In the genomic region with DNA sequence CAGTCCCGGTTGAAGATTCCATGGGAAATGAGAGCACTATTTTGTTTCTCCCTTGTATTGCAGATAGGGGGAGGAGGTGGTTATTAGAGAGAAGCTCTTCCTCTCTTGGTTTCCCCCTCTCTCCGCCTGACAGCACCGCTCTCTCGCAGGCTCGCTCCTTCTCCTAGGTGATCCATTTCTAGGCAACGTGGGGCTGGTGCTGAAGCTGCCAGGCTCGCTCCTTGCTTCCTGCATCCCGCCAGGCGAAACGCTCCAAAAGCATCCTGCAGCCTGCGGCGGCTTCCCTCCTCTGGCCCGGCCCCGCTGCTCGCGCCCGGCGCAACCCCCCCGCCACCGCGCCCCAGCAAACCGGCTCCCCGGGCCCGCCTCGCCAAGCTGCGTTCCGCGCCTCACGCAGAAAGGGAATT, we compare ENCODE assay signal across 8 cellular contexts. TPM values are rescaled to one million over a fixed set of nuclear protein-coding genes. Genes with fewer than 3 reads are reported as not detected.
A peak's percentile ranks its signal among the peaks of the same experiment; 100 is the strongest.
DNase-seq lines count a peak whose midpoint lies in the region; ATAC-seq and TF ChIP-seq lines count a peak whose summit lies in the region.

A gene (plus strand): TSS at position 346 of the 407 bp plus-strand sequence.

- H3K27me3 ChIP-seq in tibial artery: peaks cover 0 to 32% of the 10 kb centered on the region in 2 donors

- H3K27me3 Mint-ChIP-seq in activated T-cell treated with anti-CD3 and anti-CD28 coated beads, Interleukin-2, amount 50 U/mL, for 72 hours (ENCODE audit: low read depth): peaks cover 33% of the 10 kb centered on the region

- no peaks in the 10 kb centered on the region for H3K36me3 ChIP-seq in tibial artery

- H3K4me3 ChIP-seq in astrocyte of the cerebellum (ENCODE audit: low read depth, low read length) (peak within 1 kb of the TSS; percentile 55), tibial artery (peak within 1 kb of the TSS; percentile 43 to 52)

- peak within 1 kb of the TSS in 1 of 2 donors; percentile 15 for H3K4me3 Mint-ChIP-seq in activated T-cell treated with anti-CD3 and anti-CD28 coated beads, Interleukin-2, amount 50 U/mL, for 72 hours

- DNase-seq in NCI-H146 (lab: John Stamatoyannopoulos, UW) (peak; percentile 1), NCI-H146 treated with DMSO at 0.1 percent for 48 hours (lab: John Stamatoyannopoulos, UW; ENCODE audit: unreplicated experiment) (no peak), astrocyte of the cerebellum (ENCODE audit: low read depth) (no peak), inferior parietal cortex (ENCODE audit: extremely low spot score) (peak; percentile 68), tibial artery (no peak)
- DNase-seq in activated T-cell treated with anti-CD3 and anti-CD28 coated beads, Interleukin-2, amount 50 U/mL, for 72 hours: no peak

- intact Hi-C loops in tibial artery (cut with DNase I; ENCODE audit: low total_unique reads): no loop called here

- H3K27ac ChIP-seq in tibial artery: no peak within 1 kb of the TSS

- peaks cover 0 to 4% of the 10 kb centered on the region in 2 donors for H3K36me3 Mint-ChIP-seq in activated T-cell treated with anti-CD3 and anti-CD28 coated beads, Interleukin-2, amount 50 U/mL, for 72 hours (ENCODE audit: insufficient read depth in 2 of 2)

- ATAC-seq in GM18873 (IDR thresholded peaks at IDR 0.05; ENCODE audit: low FRiP score, unreplicated experiment) (no peak), HG03460 (IDR thresholded peaks at IDR 0.05; ENCODE audit: unreplicated experiment) (no peak)
- no peak for ATAC-seq in activated T-cell treated with anti-CD3 and anti-CD28 coated beads, Interleukin-2, amount 50 U/mL, for 72 hours (replicated peaks in 1 of 2)

- peaks cover 0 to 27% (median 24%) of the 10 kb centered on the region in 4 donors for H3K4me1 ChIP-seq in tibial artery

- H3K4me1 Mint-ChIP-seq in activated T-cell treated with anti-CD3 and anti-CD28 coated beads, Interleukin-2, amount 50 U/mL, for 72 hours (ENCODE audit: low read depth): peaks cover 8% of the 10 kb centered on the region

- H3K9me3 ChIP-seq in tibial artery: no peaks in the 10 kb centered on the region

- in situ Hi-C loops in astrocyte of the cerebellum (cut with HindIII; ENCODE audit: low sequenced_read_pairs): no loop called here

- H3K27ac Mint-ChIP-seq in activated T-cell treated with anti-CD3 and anti-CD28 coated beads, Interleukin-2, amount 50 U/mL, for 72 hours: no peak within 1 kb of the TSS

- TF ChIP-seq CTCF in astrocyte of the cerebellum (IDR thresholded peaks at IDR 0.05; ENCODE audit: low read depth, low read length, missing control alignments) (peak; percentile 42), tibial artery (IDR thresholded peaks at IDR 0.05) (no peak)

- H3K9me3 Mint-ChIP-seq in activated T-cell treated with anti-CD3 and anti-CD28 coated beads, Interleukin-2, amount 50 U/mL, for 72 hours: no peaks in the 10 kb centered on the region

RNA-seq across cellular contexts. Expression of the gene that starts here (rescaled TPM):
- not detected for total RNA-seq in activated T-cell treated with anti-CD3 and anti-CD28 coated beads, Interleukin-2, amount 50 U/mL, for 72 hours

Comparison
In these comparisons a context has a peak if more than half of its experiments do, and no peak if none do; other contexts are left out.
1. DNase-seq: peak in NCI-H146 (single experiment) and inferior parietal cortex (single experiment); none in NCI-H146 treated with DMSO at 0.1 percent for 48 hours (single experiment), astrocyte of the cerebellum (single experiment), tibial artery (0 of 2) and activated T-cell treated with anti-CD3 and anti-CD28 coated beads, Interleukin-2, amount 50 U/mL, for 72 hours (0 of 2).